Comparison of ENCODE assay signal across 29 cellular contexts in genomic region chr6:152594726-152595125, GRCh38.
"Had no signal": no experiment of that assay in that cellular context is flagged by ENCODE, and none has a peak within 500 bp of the region (broad histone marks: within the 10 kb centered on the region; RNA-seq: fewer than 3 reads in every experiment).

No MANE protein-coding gene starts in this region.

- H3K4me1 Mint-ChIP-seq: activated B cell treated with CpG ODN at 0.5 μM for 24 hours; activated T-helper 17 cell treated with anti-CD3 and anti-CD28 coated beads, Interleukin-2, amount 50 U/mL, for 72 hours; T-helper 17 cell had no signal

- H3K27ac Mint-ChIP-seq: activated B cell treated with CpG ODN at 0.5 μM for 24 hours; activated CD8-positive, alpha-beta T cell treated with anti-CD3 and anti-CD28 coated beads for 36 hours; activated naive CD8-positive, alpha-beta T cell; activated T-helper 17 cell treated with anti-CD3 and anti-CD28 coated beads, Interleukin-2, amount 50 U/mL, for 72 hours; T-helper 17 cell; T-helper 2 cell treated with Interferon-gamma antibody and Interleukin-4, amounts not matched to agents 5 μg/mL and 100 μg/mL, for 36 hours had no signal

- H3K9me3 Mint-ChIP-seq: activated B cell treated with CpG ODN at 0.5 μM for 24 hours; activated CD8-positive, alpha-beta T cell treated with anti-CD3 and anti-CD28 coated beads for 36 hours; activated T-cell treated with anti-CD3 and anti-CD28 coated beads, Interleukin-2, amount 50 U/mL, for 4 hours; activated T-helper 17 cell treated with anti-CD3 and anti-CD28 coated beads, Interleukin-2, amount 50 U/mL, for 72 hours; T-helper 2 cell treated with Interferon-gamma antibody and Interleukin-4, amounts not matched to agents 5 μg/mL and 100 μg/mL, for 36 hours had no signal

- H3K27ac ChIP-seq: brain microvascular endothelial cell, esophagus muscularis mucosa, foreskin keratinocyte, gastrocnemius medialis, WERI-Rb-1 had no signal

- H3K4me3 Mint-ChIP-seq: activated B cell treated with CpG ODN at 0.5 μM for 24 hours; activated CD8-positive, alpha-beta T cell treated with anti-CD3 and anti-CD28 coated beads for 36 hours; activated naive CD8-positive, alpha-beta T cell; activated T-cell treated with anti-CD3 and anti-CD28 coated beads, Interleukin-2, amount 50 U/mL, for 4 hours; activated T-helper 17 cell treated with anti-CD3 and anti-CD28 coated beads, Interleukin-2, amount 50 U/mL, for 72 hours; effector memory CD8-positive, alpha-beta T cell; T-helper 17 cell; T-helper 2 cell treated with Interferon-gamma antibody and Interleukin-4, amounts not matched to agents 5 μg/mL and 100 μg/mL, for 36 hours had no signal

- H3K4me3 ChIP-seq: esophagus muscularis mucosa, gastrocnemius medialis had no signal

- H3K9me3 ChIP-seq: esophagus muscularis mucosa, gastrocnemius medialis had no signal

- H3K27me3 Mint-ChIP-seq: activated B cell treated with CpG ODN at 0.5 μM for 24 hours; activated CD8-positive, alpha-beta T cell treated with anti-CD3 and anti-CD28 coated beads for 36 hours; effector memory CD8-positive, alpha-beta T cell had no signal

- H3K36me3 ChIP-seq: brain microvascular endothelial cell, esophagus muscularis mucosa, gastrocnemius medialis, WERI-Rb-1 had no signal

- ATAC-seq: activated CD4-positive, CD25-positive, alpha-beta regulatory T cell treated with anti-CD3 and anti-CD28 coated beads, Interleukin-2, amount 50 U/mL, for 24 hours; activated CD8-positive, alpha-beta T cell treated with anti-CD3 and anti-CD28 coated beads for 36 hours; activated T-cell treated with anti-CD3 and anti-CD28 coated beads, Interleukin-2, amount 50 U/mL, for 4 hours; activated T-helper 17 cell treated with anti-CD3 and anti-CD28 coated beads, Interleukin-2, amount 50 U/mL, for 72 hours; effector memory CD8-positive, alpha-beta T cell; foreskin keratinocyte; gastrocnemius medialis; T-helper 17 cell had no signal

- DNase-seq: activated B cell treated with CpG ODN at 0.5 μM for 24 hours; activated CD4-positive, alpha-beta T cell treated with anti-CD3 and anti-CD28 coated beads for 48 hours; activated CD4-positive, alpha-beta T cell treated with anti-CD3 and anti-CD28 coated beads, Interleukin-2, amount 50 U/mL, for 1 hour; activated CD4-positive, alpha-beta T cell treated with anti-CD3 and anti-CD28 coated beads, Interleukin-2, amount 50 U/mL, for 48 hours; activated CD8-positive, alpha-beta memory T cell treated with anti-CD3 and anti-CD28 coated beads for 24 hours; activated CD8-positive, alpha-beta T cell treated with anti-CD3 and anti-CD28 coated beads for 36 hours; activated effector memory CD4-positive, alpha-beta T cell treated with Interleukin-2 at 50 U/mL for 16 hours; activated gamma-delta T cell treated with Interleukin-2 at 50 U/mL for 16 hours; activated naive CD4-positive, alpha-beta T cell treated with anti-CD3 and anti-CD28 coated beads, Interleukin-2, amount 50 U/mL, for 16 hours; activated naive CD4-positive, alpha-beta T cell treated with Interleukin-2 at 50 U/mL for 16 hours; activated T-cell treated with anti-CD3 and anti-CD28 coated beads, Interleukin-2, amount 50 U/mL, for 4 hours; amniotic stem cell; brain microvascular endothelial cell; cortex of kidney; dermis blood vessel endothelial cell; effector CD4-positive, alpha-beta T cell; effector memory CD8-positive, alpha-beta T cell; erythroblast; foreskin keratinocyte; gastrocnemius medialis; T-helper 1 cell; T-helper 17 cell; T1000; WERI-Rb-1 had no signal

- H3K27me3 ChIP-seq: brain microvascular endothelial cell, esophagus muscularis mucosa, foreskin keratinocyte, gastrocnemius medialis had no signal

- H3K36me3 Mint-ChIP-seq: activated naive CD8-positive, alpha-beta T cell had no signal

- H3K4me1 ChIP-seq: foreskin keratinocyte had no signal
